ENCODE assay signal across 8 cellular contexts in the genomic region with DNA sequence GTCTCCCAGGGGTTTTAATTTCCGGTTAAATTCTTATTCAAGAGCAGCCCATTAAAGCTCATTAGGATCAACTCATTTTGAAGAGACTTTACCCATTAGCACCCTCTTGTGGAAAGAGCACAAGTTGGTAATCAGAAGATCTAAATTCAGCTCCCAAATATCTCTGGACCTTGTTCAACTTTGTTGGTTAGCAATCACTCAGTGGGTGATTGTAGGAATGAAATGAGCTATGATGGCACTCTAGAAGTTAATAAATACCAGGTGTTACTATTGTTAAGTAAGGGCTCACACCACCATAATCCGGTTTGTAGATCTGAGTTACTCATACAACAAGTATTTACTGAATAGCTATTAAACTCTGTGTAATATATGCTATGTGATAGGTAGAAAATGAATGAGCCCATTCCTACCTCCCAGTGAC. TPM values are rescaled to one million over a fixed set of nuclear protein-coding genes. Genes with fewer than 3 reads are reported as not detected.
A peak's percentile ranks its signal among the peaks of the same experiment; 100 is the strongest.
DNase-seq lines count a peak whose midpoint lies in the region; ATAC-seq and TF ChIP-seq lines count a peak whose summit lies in the region.

No MANE protein-coding gene starts in this region.

- H3K9ac ChIP-seq in MM.1S (ENCODE audit: low read length), result no peak overlapping the region

- no peaks in the 10 kb centered on the region for H3K27me3 Mint-ChIP-seq in activated CD4-positive, alpha-beta T cell treated with anti-CD3 and anti-CD28 coated beads for 36 hours
- no peaks in the 10 kb centered on the region for H3K27me3 Mint-ChIP-seq in T-helper 2 cell treated with Interferon-gamma antibody and Interleukin-4, amounts not matched to agents 5 μg/mL and 100 μg/mL, for 36 hours (ENCODE audit: low read depth)

- peak; percentile 42 for TF ChIP-seq CTCF in MM.1S (IDR thresholded peaks at IDR 0.05; ENCODE audit: low read length)
- TF ChIP-seq CTCF in foreskin keratinocyte (conservative IDR thresholded peaks at IDR 0.05), result peak; percentile 89

- H4K20me1 ChIP-seq in MM.1S (ENCODE audit: insufficient read depth, low read length), result no peaks in the 10 kb centered on the region

- CTCF ChIA-PET in activated CD4-positive, alpha-beta T cell treated with anti-CD3 and anti-CD28 coated beads for 36 hours (lab: Charles Lee), result interaction anchor here (0.6 to 2.1 kb wide), 42 partner anchors 9 to 501 kb away, joined by 3 to 16 read pairs (median 3); no protein-coding TSS in a partner anchor

- H3K79me2 ChIP-seq in MM.1S (ENCODE audit: low read length), result no peaks in the 10 kb centered on the region

- no peaks in the 10 kb centered on the region for H3K4me1 ChIP-seq in MM.1S (ENCODE audit: low read length)
- peaks cover 19% of the 10 kb centered on the region for H3K4me1 ChIP-seq in foreskin keratinocyte

- no peak for DNase-seq in activated CD4-positive, alpha-beta T cell treated with anti-CD3 and anti-CD28 coated beads for 36 hours
- no peak for DNase-seq in activated CD4-positive, alpha-beta T cell treated with anti-CD3 and anti-CD28 coated beads for 4 hours
- DNase-seq in MM.1S (peak; percentile 24), foreskin keratinocyte (peak; percentile 88 to 94), pons (ENCODE audit: low spot score) (peak; percentile 73), middle frontal gyrus (ENCODE audit: extremely low spot score, low spot score) (no peak)
- no peak for DNase-seq in T-helper 2 cell treated with Interferon-gamma antibody and Interleukin-4, amounts not matched to agents 5 μg/mL and 100 μg/mL, for 36 hours (ENCODE audit: low spot score)

- H3K4me3 Mint-ChIP-seq in activated CD4-positive, alpha-beta T cell treated with anti-CD3 and anti-CD28 coated beads for 36 hours, result no peak overlapping the region
- H3K4me3 Mint-ChIP-seq in T-helper 2 cell treated with Interferon-gamma antibody and Interleukin-4, amounts not matched to agents 5 μg/mL and 100 μg/mL, for 36 hours, result no peak overlapping the region

- H3K27me3 ChIP-seq in MM.1S (replicated peaks; ENCODE audit: insufficient read depth, low read length), result no peaks in the 10 kb centered on the region
- no peaks in the 10 kb centered on the region for H3K27me3 ChIP-seq in foreskin keratinocyte

- H3K4me1 Mint-ChIP-seq in activated CD4-positive, alpha-beta T cell treated with anti-CD3 and anti-CD28 coated beads for 36 hours, result peaks cover 39% of the 10 kb centered on the region
- H3K4me1 Mint-ChIP-seq in T-helper 2 cell treated with Interferon-gamma antibody and Interleukin-4, amounts not matched to agents 5 μg/mL and 100 μg/mL, for 36 hours (ENCODE audit: low read depth), result peaks cover 34% of the 10 kb centered on the region

- intact Hi-C loops in activated CD4-positive, alpha-beta T cell treated with anti-CD3 and anti-CD28 coated beads for 36 hours (cut with DNase I, micrococcal nuclease), result loop anchor here (1.0 to 5.0 kb wide), 4 partner anchors 50 to 347 kb away; partner anchors contain the start of gene FBLN5 (in 2 of the 2)

- H3K4me2 ChIP-seq in MM.1S (ENCODE audit: low read depth, low read length), result no peak overlapping the region

- peaks cover 30% of the 10 kb centered on the region for H3K36me3 Mint-ChIP-seq in activated CD4-positive, alpha-beta T cell treated with anti-CD3 and anti-CD28 coated beads for 36 hours (ENCODE audit: low read depth)
- peaks cover 47% of the 10 kb centered on the region for H3K36me3 Mint-ChIP-seq in T-helper 2 cell treated with Interferon-gamma antibody and Interleukin-4, amounts not matched to agents 5 μg/mL and 100 μg/mL, for 36 hours (ENCODE audit: low read depth)

- peak; percentile 75 for ATAC-seq in activated CD4-positive, alpha-beta T cell treated with anti-CD3 and anti-CD28 coated beads for 36 hours
- ATAC-seq in foreskin keratinocyte (peak; percentile 99), GM19452 (IDR thresholded peaks at IDR 0.05; ENCODE audit: unreplicated experiment) (no peak)

- H3K9me3 ChIP-seq in MM.1S (replicated peaks; ENCODE audit: insufficient read depth, low read length), result no peaks in the 10 kb centered on the region

- no peaks in the 10 kb centered on the region for H3K9me3 Mint-ChIP-seq in activated CD4-positive, alpha-beta T cell treated with anti-CD3 and anti-CD28 coated beads for 36 hours (ENCODE audit: low read depth)
- no peaks in the 10 kb centered on the region for H3K9me3 Mint-ChIP-seq in T-helper 2 cell treated with Interferon-gamma antibody and Interleukin-4, amounts not matched to agents 5 μg/mL and 100 μg/mL, for 36 hours

- H3K4me3 ChIP-seq in MM.1S (ENCODE audit: low read length), result no peak overlapping the region

- no peaks in the 10 kb centered on the region for H3K36me3 ChIP-seq in MM.1S (replicated peaks; ENCODE audit: insufficient read depth, low read length)

- no peak overlapping the region for H2AFZ ChIP-seq in MM.1S (ENCODE audit: low read length)

- H3F3A ChIP-seq in MM.1S (ENCODE audit: insufficient read depth, low read length), result no peaks in the 10 kb centered on the region

- POLR2A ChIA-PET in activated CD4-positive, alpha-beta T cell treated with anti-CD3 and anti-CD28 coated beads for 36 hours (lab: Charles Lee), result interaction anchor here (0.6 to 1.2 kb wide), 3 partner anchors 35 to 347 kb away, joined by 5 read pairs; no protein-coding TSS in a partner anchor

- H3K9me2 ChIP-seq in MM.1S (replicated peaks; ENCODE audit: insufficient read depth, low read length), result no peaks in the 10 kb centered on the region

- H3K27ac ChIP-seq in MM.1S (ENCODE audit: low read length), result no peak overlapping the region
- peak overlapping the region; percentile 59 for H3K27ac ChIP-seq in foreskin keratinocyte

- no peak overlapping the region for H3K27ac Mint-ChIP-seq in activated CD4-positive, alpha-beta T cell treated with anti-CD3 and anti-CD28 coated beads for 36 hours
- peak overlapping the region; percentile 74 for H3K27ac Mint-ChIP-seq in T-helper 2 cell treated with Interferon-gamma antibody and Interleukin-4, amounts not matched to agents 5 μg/mL and 100 μg/mL, for 36 hours

RNA-seq across cellular contexts. Expression of gene TRIP11, which starts 42.9 kb away (rescaled TPM):
- total RNA-seq in activated CD4-positive, alpha-beta T cell treated with anti-CD3 and anti-CD28 coated beads for 36 hours, result 10 to 100 TPM; 35.7 to 41.0 TPM
- 28.2 and 31.9 TPM in 2 replicates for total RNA-seq in foreskin keratinocyte
- polyA plus RNA-seq in foreskin keratinocyte, result 3.6 and 3.7 TPM in 2 replicates

RNA-seq across cellular contexts. Expression of gene FBLN5, which starts 49.5 kb away (rescaled TPM):
- total RNA-seq in activated CD4-positive, alpha-beta T cell treated with anti-CD3 and anti-CD28 coated beads for 36 hours, result 1 to 10 TPM; 3.0 to 4.7 TPM
- 0.28 and 0.75 TPM in 2 replicates for total RNA-seq in foreskin keratinocyte
- polyA plus RNA-seq in foreskin keratinocyte, result 0.30 and 0.86 TPM in 2 replicates

Comparison
In these comparisons a context has a peak if more than half of its experiments do, and no peak if none do; other contexts are left out.
1. DNase-seq: peak in MM.1S (single experiment), foreskin keratinocyte (2 of 2) and pons (single experiment); none in activated CD4-positive, alpha-beta T cell treated with anti-CD3 and anti-CD28 coated beads for 36 hours (single experiment), activated CD4-positive, alpha-beta T cell treated with anti-CD3 and anti-CD28 coated beads for 4 hours (0 of 2), T-helper 2 cell treated with Interferon-gamma antibody and Interleukin-4, amounts not matched to agents 5 μg/mL and 100 μg/mL, for 36 hours (single experiment) and middle frontal gyrus (single experiment).